ENCODE assay signal across 12 cellular contexts in the genomic region with DNA sequence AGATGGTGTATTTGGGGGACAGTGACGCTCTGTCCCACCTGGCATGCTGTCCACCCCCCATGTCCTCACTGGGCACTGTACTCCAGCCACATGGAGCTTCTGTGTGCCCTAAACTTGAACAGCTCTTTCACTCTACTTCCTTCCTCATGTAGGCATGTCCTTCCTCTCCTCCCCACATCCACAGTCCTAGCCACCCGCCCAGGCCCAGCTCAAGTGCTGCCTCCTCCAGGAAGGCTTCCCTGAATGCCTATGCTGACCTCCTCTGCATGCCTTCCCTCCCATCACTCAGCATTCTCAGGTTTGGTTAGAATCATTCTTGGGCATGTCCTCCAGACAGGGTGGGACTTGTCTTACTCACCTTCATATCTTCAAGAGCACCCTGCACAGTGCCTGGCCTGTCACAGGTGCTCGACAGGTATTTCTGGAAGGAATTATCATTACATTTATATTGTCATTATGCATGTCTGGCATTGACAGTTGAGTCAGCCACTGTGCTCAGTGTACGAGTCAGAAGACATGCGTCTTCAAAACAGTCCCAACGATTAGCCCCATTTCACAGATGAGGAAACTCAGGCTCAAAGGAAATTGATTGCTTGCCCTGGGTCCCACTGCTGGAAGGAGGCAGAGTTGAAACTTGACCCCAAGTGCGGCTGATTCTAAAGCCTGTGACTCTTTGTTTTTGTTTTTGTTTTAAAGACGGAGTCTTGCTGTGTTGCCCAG. TPM values are rescaled to one million over a fixed set of nuclear protein-coding genes. Genes with fewer than 3 reads are reported as not detected.
DNase-seq lines count a peak whose midpoint lies in the region; ATAC-seq and TF ChIP-seq lines count a peak whose summit lies in the region.
"Had no signal": no experiment of that assay in that cellular context is flagged by ENCODE, and none has a peak within 500 bp of the region (broad histone marks: within the 10 kb centered on the region; RNA-seq: fewer than 3 reads in every experiment).

No MANE protein-coding gene starts in this region.

- ATAC-seq in natural killer cell treated with Interleukin-12 subunit alpha and Interleukin-12 subunit beta and Interleukin-15 and Interleukin-18, amount 100 ng/mL, for 72 hours, result no peak
- ATAC-seq in natural killer cell, result no peak
- no peak for ATAC-seq in HG02981 (IDR thresholded peaks at IDR 0.05; ENCODE audit: unreplicated experiment)

- no TSS peak for BruUV-seq in MCF 10A (replicated peaks; lab: Mats Ljungman, UMichigan)

- POLR2A ChIA-PET in MCF 10A (lab: Yijun Ruan, JAX), result interaction anchor here (0.7 to 3.2 kb wide), 3 partner anchors 11 to 42 kb away, joined by 3 to 25 read pairs (median 3); a partner anchor contains a TSS

- TF ChIP-seq RAD21 in liver (IDR thresholded peaks at IDR 0.05), result no peak

- no peak for DNase-seq in natural killer cell treated with Interleukin-12 subunit alpha and Interleukin-12 subunit beta and Interleukin-15 and Interleukin-18, amount 100 ng/mL, for 72 hours (ENCODE audit: low spot score)
- DNase-seq in natural killer cell, result no peak
- DNase-seq in MCF 10A (ENCODE audit: unreplicated experiment), result no peak
- DNase-seq in vagina (ENCODE audit: extremely low spot score in 2 of 2), result no peak
- no peak for DNase-seq in NCI-H128 (lab: John Stamatoyannopoulos, UW; ENCODE audit: unreplicated experiment)
- no peak for DNase-seq in COLO829 (ENCODE audit: low spot score)
- DNase-seq: activated T-cell treated with anti-CD3 and anti-CD28 coated beads, Interleukin-2, amount 50 U/mL, for 24 hours; GF-D8; NCI-H1436 treated with DMSO at 0.1 percent for 48 hours; stimulated activated CD4-positive, alpha-beta T cell treated with anti-CD3 and anti-CD28 coated beads, Interleukin-4, amount 100 ng/mL, for 1 hour had no signal

- peaks cover 0 to 8% of the 10 kb centered on the region in 2 donors for H3K27me3 Mint-ChIP-seq in natural killer cell treated with Interleukin-12 subunit alpha and Interleukin-12 subunit beta and Interleukin-15 and Interleukin-18, amount 100 ng/mL, for 72 hours
- H3K27me3 Mint-ChIP-seq in natural killer cell (ENCODE audit: low read depth in 2 of 2) (peaks cover 6 to 8% of the 10 kb centered on the region in 2 donors), MCF 10A (ENCODE audit: insufficient read depth, unreplicated experiment) (no peaks in the 10 kb centered on the region)
- H3K27me3 Mint-ChIP-seq: activated T-cell treated with anti-CD3 and anti-CD28 coated beads, Interleukin-2, amount 50 U/mL, for 24 hours had no signal

- no peaks in the 10 kb centered on the region for H3K27me3 ChIP-seq in liver (ENCODE audit: control insufficient read depth in 4 of 4, insufficient read depth in 4 of 4, low read length in 3 of 4)
- H3K27me3 ChIP-seq in vagina, result no peaks in the 10 kb centered on the region

- H3K36me3 Mint-ChIP-seq in natural killer cell treated with Interleukin-12 subunit alpha and Interleukin-12 subunit beta and Interleukin-15 and Interleukin-18, amount 100 ng/mL, for 72 hours, result no peaks in the 10 kb centered on the region
- H3K36me3 Mint-ChIP-seq in natural killer cell (no peaks in the 10 kb centered on the region), MCF 10A (ENCODE audit: insufficient read depth, unreplicated experiment) (no peaks in the 10 kb centered on the region)

- intact Hi-C loops in natural killer cell (cut with micrococcal nuclease) (no loop called here), MCF 10A (cut with micrococcal nuclease) (no loop called here), vagina (cut with DNase I) (no loop called here)

- no peak overlapping the region for H3K4me3 Mint-ChIP-seq in natural killer cell treated with Interleukin-12 subunit alpha and Interleukin-12 subunit beta and Interleukin-15 and Interleukin-18, amount 100 ng/mL, for 72 hours
- no peak overlapping the region for H3K4me3 Mint-ChIP-seq in natural killer cell
- H3K4me3 Mint-ChIP-seq in MCF 10A (ENCODE audit: unreplicated experiment), result no peak overlapping the region
- H3K4me3 Mint-ChIP-seq: activated T-cell treated with anti-CD3 and anti-CD28 coated beads, Interleukin-2, amount 50 U/mL, for 24 hours had no signal

- TF ChIP-seq CTCF in natural killer cell (IDR thresholded peaks at IDR 0.05), result no peak
- TF ChIP-seq CTCF in MCF 10A (IDR thresholded peaks at IDR 0.05; ENCODE audit: unreplicated experiment), result no peak
- TF ChIP-seq CTCF in liver (IDR thresholded peaks at IDR 0.05; ENCODE audit: low read depth, low read length, missing input control), result no peak
- no peak for TF ChIP-seq CTCF in vagina (IDR thresholded peaks at IDR 0.05)

- peak overlapping the region; percentile 74 to 77 for H3K27ac Mint-ChIP-seq in natural killer cell treated with Interleukin-12 subunit alpha and Interleukin-12 subunit beta and Interleukin-15 and Interleukin-18, amount 100 ng/mL, for 72 hours
- H3K27ac Mint-ChIP-seq in natural killer cell (peak overlapping the region in 1 of 2 donors; percentile 74), MCF 10A (ENCODE audit: low read depth, unreplicated experiment) (peak overlapping the region; percentile 31)

- no peaks in the 10 kb centered on the region for H3K9me3 Mint-ChIP-seq in natural killer cell treated with Interleukin-12 subunit alpha and Interleukin-12 subunit beta and Interleukin-15 and Interleukin-18, amount 100 ng/mL, for 72 hours
- no peaks in the 10 kb centered on the region for H3K9me3 Mint-ChIP-seq in natural killer cell
- no peaks in the 10 kb centered on the region for H3K9me3 Mint-ChIP-seq in MCF 10A (ENCODE audit: unreplicated experiment)
- H3K9me3 Mint-ChIP-seq: activated T-cell treated with anti-CD3 and anti-CD28 coated beads, Interleukin-2, amount 50 U/mL, for 24 hours had no signal

- TF ChIP-seq POLR2A in vagina (IDR thresholded peaks at IDR 0.05), result no peak

- CTCF ChIA-PET in MCF 10A (lab: Yijun Ruan, JAX), result interaction anchor here (0.6 to 1.9 kb wide), 9 partner anchors 12 to 49 kb away, joined by 3 to 8 read pairs (median 3); no protein-coding TSS in a partner anchor

- H3K9me3 ChIP-seq in liver (ENCODE audit: control insufficient read depth in 4 of 4, low read length in 3 of 4) (no peaks in the 10 kb centered on the region), vagina (no peaks in the 10 kb centered on the region)

- H3K9ac ChIP-seq in liver (ENCODE audit: low read depth in 1 of 2, low read length in 2 of 2), result peak overlapping the region; percentile 36 to 43

- 77% methylated on average over 8 of the region's 8 CpGs for WGBS in liver

- H3K4me3 ChIP-seq in liver (ENCODE audit: low read depth in 1 of 3, low read length in 3 of 3) (no peak overlapping the region), vagina (no peak overlapping the region)

- H3K4me1 ChIP-seq in liver (ENCODE audit: control insufficient read depth in 4 of 4, insufficient read depth in 4 of 4, low read length in 3 of 4) (peaks cover 15 to 80% (median 55%) of the 10 kb centered on the region in 4 donors), vagina (peaks cover 32% of the 10 kb centered on the region)

- H3K36me3 ChIP-seq in liver (ENCODE audit: control insufficient read depth in 4 of 4, insufficient read depth in 3 of 4, low read depth in 1 of 4, low read length in 3 of 4) (no peaks in the 10 kb centered on the region), vagina (no peaks in the 10 kb centered on the region)

- H3K4me1 Mint-ChIP-seq in natural killer cell treated with Interleukin-12 subunit alpha and Interleukin-12 subunit beta and Interleukin-15 and Interleukin-18, amount 100 ng/mL, for 72 hours (ENCODE audit: low read depth in 2 of 2), result peaks cover 26 to 45% of the 10 kb centered on the region in 2 donors
- H3K4me1 Mint-ChIP-seq in natural killer cell (peaks cover 16 to 34% of the 10 kb centered on the region in 2 donors), MCF 10A (ENCODE audit: insufficient read depth, unreplicated experiment) (peaks cover 31% of the 10 kb centered on the region)

- peak overlapping the region; percentile 90 to 98 for H3K27ac ChIP-seq in liver (ENCODE audit: low read depth in 1 of 2, low read length in 2 of 2)
- H3K27ac ChIP-seq in vagina, result peak overlapping the region; percentile 33

TF ChIP-seq in liver, 16 proteins besides CTCF, POLR2A, EP300 and RAD21 (continues in another document):
- TF ChIP-seq JUND (IDR thresholded peaks at IDR 0.05) (no peak), SP1 (IDR thresholded peaks at IDR 0.05) (no peak), HNF4A (conservative IDR thresholded peaks at IDR 0.05) (no peak), FOXA1 (IDR thresholded peaks at IDR 0.05) (no peak), YY1 (IDR thresholded peaks at IDR 0.05) (no peak), HNF4G (IDR thresholded peaks at IDR 0.05) (no peak), GABPA (IDR thresholded peaks at IDR 0.05 in 1 of 2, conservative IDR thresholded peaks at IDR 0.05 in 1 of 2) (no peak), TAF1 (conservative IDR thresholded peaks at IDR 0.05) (no peak), NR2F2 (IDR thresholded peaks at IDR 0.05) (no peak)
- TF ChIP-seq, protein P1, sequence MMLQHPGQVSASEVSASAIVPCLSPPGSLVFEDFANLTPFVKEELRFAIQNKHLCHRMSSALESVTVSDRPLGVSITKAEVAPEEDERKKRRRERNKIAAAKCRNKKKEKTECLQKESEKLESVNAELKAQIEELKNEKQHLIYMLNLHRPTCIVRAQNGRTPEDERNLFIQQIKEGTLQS (IDR thresholded peaks at IDR 0.05), result no peak
- TF ChIP-seq, protein P2, sequence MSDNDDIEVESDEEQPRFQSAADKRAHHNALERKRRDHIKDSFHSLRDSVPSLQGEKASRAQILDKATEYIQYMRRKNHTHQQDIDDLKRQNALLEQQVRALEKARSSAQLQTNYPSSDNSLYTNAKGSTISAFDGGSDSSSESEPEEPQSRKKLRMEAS (IDR thresholded peaks at IDR 0.05), result no peak
- TF ChIP-seq, protein P3, sequence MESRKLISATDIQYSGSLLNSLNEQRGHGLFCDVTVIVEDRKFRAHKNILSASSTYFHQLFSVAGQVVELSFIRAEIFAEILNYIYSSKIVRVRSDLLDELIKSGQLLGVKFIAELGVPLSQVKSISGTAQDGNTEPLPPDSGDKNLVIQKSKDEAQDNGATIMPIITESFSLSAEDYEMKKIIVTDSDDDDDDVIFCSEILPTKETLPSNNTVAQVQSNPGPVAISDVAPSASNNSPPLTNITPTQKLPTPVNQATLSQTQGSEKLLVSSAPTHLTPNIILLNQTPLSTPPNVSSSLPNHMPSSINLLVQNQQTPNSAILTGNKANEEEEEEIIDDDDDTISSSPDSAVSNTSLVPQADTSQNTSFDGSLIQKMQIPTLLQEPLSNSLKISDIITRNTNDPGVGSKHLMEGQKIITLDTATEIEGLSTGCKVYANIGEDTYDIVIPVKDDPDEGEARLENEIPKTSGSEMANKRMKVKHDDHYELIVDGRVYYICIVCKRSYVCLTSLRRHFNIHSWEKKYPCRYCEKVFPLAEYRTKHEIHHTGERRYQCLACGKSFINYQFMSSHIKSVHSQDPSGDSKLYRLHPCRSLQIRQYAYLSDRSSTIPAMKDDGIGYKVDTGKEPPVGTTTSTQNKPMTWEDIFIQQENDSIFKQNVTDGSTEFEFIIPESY (IDR thresholded peaks at IDR 0.05), result no peak

RNA-seq across cellular contexts. Expression of a gene that starts 42.1 kb away (rescaled TPM):
- total RNA-seq in natural killer cell treated with Interleukin-12 subunit alpha and Interleukin-12 subunit beta and Interleukin-15 and Interleukin-18, amount 100 ng/mL, for 72 hours, result 10 to 100 TPM; 12.1 to 30.7 TPM
- total RNA-seq in natural killer cell, result 100 to 1,000 TPM in 2 of 3 donors, 10 to 100 TPM in 1; 51.1 to 123 (median 110) TPM
- total RNA-seq in MCF 10A (2022), result 53.1 and 66.0 TPM in 2 replicates
- 10 to 100 TPM; 10.2 to 28.0 TPM for total RNA-seq in liver
- 100 to 1,000 TPM in 1 of 2 donors, 10 to 100 TPM in 1; 47.5 to 132 TPM for polyA plus RNA-seq in liver
- 74.4 TPM for total RNA-seq in vagina
